ENCODE assay signal across 8 cellular contexts in the genomic region with DNA sequence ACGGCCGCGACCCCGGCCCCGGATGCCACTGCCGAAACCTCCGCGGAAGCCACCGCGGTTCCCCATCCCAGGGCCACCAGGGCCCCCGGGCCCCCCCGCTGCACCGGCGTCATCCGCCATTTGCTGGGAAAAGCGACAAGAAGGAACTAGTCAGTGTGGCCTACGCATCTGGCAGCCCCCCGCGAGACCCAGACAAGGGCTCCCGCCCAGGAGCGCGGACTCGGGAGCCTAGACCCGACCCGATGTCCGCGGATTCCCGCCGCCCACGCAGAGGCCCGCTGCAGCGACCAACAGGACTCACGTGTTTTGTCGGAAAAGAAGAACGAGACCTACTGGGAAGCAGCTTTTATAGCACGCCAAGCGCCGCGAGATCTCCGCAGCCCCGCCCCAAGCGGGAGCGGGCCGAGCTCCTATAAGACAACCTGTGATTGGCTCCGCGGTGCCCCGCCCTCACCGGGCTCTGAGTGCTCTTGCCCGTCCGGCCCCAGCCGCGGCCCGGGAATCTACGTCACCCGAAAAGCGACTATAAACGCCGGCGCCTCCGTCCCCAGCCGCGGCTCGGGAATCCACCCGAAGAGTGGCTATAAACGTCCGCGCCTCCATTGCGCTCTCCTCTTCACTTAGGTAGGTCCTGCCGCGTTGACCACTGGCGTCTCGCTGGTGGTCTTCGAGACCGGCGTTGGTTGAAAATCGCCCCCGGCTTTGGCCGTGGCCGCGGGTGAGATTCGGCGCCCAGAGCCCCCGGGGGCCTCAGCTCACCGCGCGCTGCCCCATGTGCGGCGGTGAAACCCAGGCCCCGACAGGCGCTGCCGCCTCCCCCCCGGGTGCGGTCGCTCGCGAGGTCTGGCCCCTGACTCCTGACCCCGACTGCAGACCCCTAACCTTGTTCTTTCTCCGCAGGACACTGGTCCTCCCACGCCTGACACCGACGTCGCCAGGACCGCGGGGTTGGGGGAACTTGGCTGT. TPM values are rescaled to one million over a fixed set of nuclear protein-coding genes. Genes with fewer than 3 reads are reported as not detected.
A peak's percentile ranks its signal among the peaks of the same experiment; 100 is the strongest.
DNase-seq lines count a peak whose midpoint lies in the region; ATAC-seq and TF ChIP-seq lines count a peak whose summit lies in the region.

A gene (minus strand): TSS at position 321 of the 966 bp plus-strand sequence. CDS start 201 bp downstream, at position 120.

- no peaks in the 10 kb centered on the region for H3K9me3 ChIP-seq in testis

- 0% methylated on average over 42 to 100 of the region's 104 CpGs for WGBS in testis, 2 donors

- peak within 1 kb of the TSS; percentile 99 for H3K27ac Mint-ChIP-seq in activated naive CD4-positive, alpha-beta T cell treated with anti-CD3 and anti-CD28 coated beads, Interleukin-2, amount 50 U/mL, for 72 hours

- H3K9me3 Mint-ChIP-seq in activated naive CD4-positive, alpha-beta T cell treated with anti-CD3 and anti-CD28 coated beads, Interleukin-2, amount 50 U/mL, for 72 hours, result no peaks in the 10 kb centered on the region

- no peak for TF ChIP-seq POLR2A in testis (IDR thresholded peaks at IDR 0.05)

- DNase-seq in GM06990 (ENCODE audit: extremely low read depth, insufficient read length) (peak; percentile 99), NCI-H1092 treated with DMSO at 0.1 percent for 48 hours (lab: John Stamatoyannopoulos, UW) (peak; percentile 99), SKM-1 (lab: John Stamatoyannopoulos, UW; ENCODE audit: unreplicated experiment) (peak; percentile 93), globus pallidus (ENCODE audit: low spot score) (peak; percentile 98), omental fat pad (ENCODE audit: low spot score) (peak; percentile 95), testis (peak; percentile 100)
- DNase-seq in activated naive CD4-positive, alpha-beta T cell treated with anti-CD3 and anti-CD28 coated beads, Interleukin-2, amount 50 U/mL, for 72 hours (ENCODE audit: low spot score in 2 of 2), result peak; percentile 99

- H3K36me3 ChIP-seq in GM06990 (ENCODE audit: control insufficient read depth, insufficient read depth, low read length) (peaks cover 21% of the 10 kb centered on the region), testis (ENCODE audit: low read depth, missing control alignments) (no peaks in the 10 kb centered on the region)

- TF ChIP-seq CTCF in GM06990 (IDR thresholded peaks at IDR 0.05; ENCODE audit: insufficient read depth, low read length, poor library complexity, severe bottlenecking), result no peak
- TF ChIP-seq CTCF in omental fat pad (IDR thresholded peaks at IDR 0.05), result no peak
- no peak for TF ChIP-seq CTCF in testis (IDR thresholded peaks at IDR 0.05)

- intact Hi-C loops in testis (cut with DNase I; ENCODE audit: low total_unique reads), result no loop called here

- ATAC-seq in HG02610 (IDR thresholded peaks at IDR 0.05; ENCODE audit: unreplicated experiment) (peak; percentile 65), omental fat pad (ENCODE audit: low FRiP score) (peak; percentile 96)
- ATAC-seq in activated naive CD4-positive, alpha-beta T cell treated with anti-CD3 and anti-CD28 coated beads, Interleukin-2, amount 50 U/mL, for 72 hours, result peak; percentile 87 to 94

- no peaks in the 10 kb centered on the region for H3K27me3 ChIP-seq in GM06990 (replicated peaks; ENCODE audit: control insufficient read depth, insufficient read depth, low read length)
- H3K27me3 ChIP-seq in testis, result no peaks in the 10 kb centered on the region

- H3K4me3 ChIP-seq in GM06990 (replicated peaks; ENCODE audit: low read depth, low read length) (peak within 1 kb of the TSS; percentile 83), testis (peak within 1 kb of the TSS; percentile 64 to 96)

- H3K36me3 Mint-ChIP-seq in activated naive CD4-positive, alpha-beta T cell treated with anti-CD3 and anti-CD28 coated beads, Interleukin-2, amount 50 U/mL, for 72 hours, result peaks cover 50 to 58% of the 10 kb centered on the region in 2 donors

- H3K4me1 ChIP-seq in testis, result peaks cover 20% of the 10 kb centered on the region

- peak within 1 kb of the TSS; percentile 86 to 97 for H3K27ac ChIP-seq in testis

RNA-seq across cellular contexts. Expression of the gene that starts here (rescaled TPM):
- 1,000 to 10,000 TPM; 5,211 to 5,668 TPM for total RNA-seq in activated naive CD4-positive, alpha-beta T cell treated with anti-CD3 and anti-CD28 coated beads, Interleukin-2, amount 50 U/mL, for 72 hours
- total RNA-seq in omental fat pad (1,000 to 10,000 TPM; 1,362 to 1,656 (median 1,543) TPM), testis (1,000 to 10,000 TPM in 1 of 2 donors, 100 to 1,000 TPM in 1; 744 to 1,779 TPM)
- polyA plus RNA-seq in testis (ENCODE audit: insufficient read depth, low read depth, low replicate concordance), result 1,272 TPM

Comparison
In these comparisons a context has a peak if more than half of its experiments do, and no peak if none do; other contexts are left out.
1. Peak in every context shown above with its lines: DNase-seq, ATAC-seq, H3K4me3 ChIP-seq and H3K27ac ChIP-seq.